In the genomic region with DNA sequence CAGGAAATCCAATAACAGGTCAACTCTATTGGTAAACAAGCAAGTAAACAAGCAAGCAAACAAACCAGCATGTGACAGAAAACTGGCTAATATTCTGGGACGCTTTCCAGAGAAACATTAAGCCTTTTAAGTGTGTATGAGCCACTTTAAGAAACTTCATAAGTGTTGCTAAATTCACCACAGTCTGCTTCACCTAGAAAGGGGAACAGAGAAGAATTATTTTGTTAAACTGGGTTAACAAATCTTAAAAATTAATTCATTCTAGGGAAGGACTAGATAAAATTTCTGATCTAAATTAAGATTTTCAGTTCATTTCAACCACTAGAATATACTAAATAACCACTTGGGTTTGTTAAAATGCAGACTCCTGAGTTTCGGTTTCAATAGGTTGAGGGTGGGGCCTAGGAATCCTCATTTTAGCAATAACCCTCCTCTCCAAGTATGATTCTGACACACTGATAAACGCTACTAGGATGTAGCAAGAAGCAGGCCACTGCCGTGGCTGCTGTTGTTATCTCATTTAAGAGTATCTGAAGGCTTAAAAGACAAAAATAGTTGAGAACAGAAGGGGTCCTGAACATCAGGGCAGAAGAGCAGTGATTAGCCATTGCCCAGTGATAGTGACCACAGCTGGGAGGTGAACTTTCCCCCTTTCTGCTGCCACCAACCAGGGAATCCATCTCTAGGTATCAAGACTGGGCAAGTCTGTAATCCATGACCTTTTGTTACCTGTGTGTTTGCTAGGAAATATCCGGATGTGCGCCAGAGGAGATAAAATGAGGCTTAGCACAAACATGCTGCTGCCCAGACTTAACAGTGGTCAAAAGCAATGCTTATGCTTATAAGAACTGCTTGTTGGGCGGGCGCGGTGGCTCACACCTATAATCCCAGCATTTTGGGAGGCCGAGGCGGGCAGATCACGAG, we compare ENCODE assay signal across 14 cellular contexts. TPM values are rescaled to one million over a fixed set of nuclear protein-coding genes. Genes with fewer than 3 reads are reported as not detected.
A peak's percentile ranks its signal among the peaks of the same experiment; 100 is the strongest.
DNase-seq lines count a peak whose midpoint lies in the region; ATAC-seq and TF ChIP-seq lines count a peak whose summit lies in the region.
"Had no signal": no experiment of that assay in that cellular context is flagged by ENCODE, and none has a peak within 500 bp of the region (broad histone marks: within the 10 kb centered on the region; RNA-seq: fewer than 3 reads in every experiment).

No MANE protein-coding gene starts in this region.

- H3K9ac ChIP-seq in liver (ENCODE audit: low read depth in 1 of 2, low read length in 2 of 2): no peak overlapping the region

- TF ChIP-seq CTCF in GM20000 (IDR thresholded peaks at IDR 0.05; ENCODE audit: extremely low read depth, missing control alignments) (no peak), liver (IDR thresholded peaks at IDR 0.05; ENCODE audit: low read depth, low read length, missing input control) (no peak), ovary (IDR thresholded peaks at IDR 0.05) (no peak)

- peaks cover 50% of the 10 kb centered on the region for H3K4me1 Mint-ChIP-seq in T-helper 1 cell treated with Interleukin-12 subunit alpha and Interleukin-12 subunit beta and Interleukin-4 antibody, amounts not matched to agents 30 μg/mL and 1 μg/mL, for 36 hours (ENCODE audit: low read depth)

- TF ChIP-seq RAD21 in liver (IDR thresholded peaks at IDR 0.05): peak in 1 of 2 donors; percentile 32

- H3K27ac ChIP-seq in liver (ENCODE audit: low read depth in 1 of 2, low read length in 2 of 2) (peak overlapping the region; percentile 39 to 67), ovary (no peak overlapping the region)

- peak overlapping the region; percentile 65 for H3K27ac Mint-ChIP-seq in T-helper 1 cell treated with Interleukin-12 subunit alpha and Interleukin-12 subunit beta and Interleukin-4 antibody, amounts not matched to agents 30 μg/mL and 1 μg/mL, for 36 hours

- TF ChIP-seq POLR2A in ovary (IDR thresholded peaks at IDR 0.05): no peak

- H3K9me3 ChIP-seq in liver (ENCODE audit: control insufficient read depth in 4 of 4, low read length in 3 of 4) (no peaks in the 10 kb centered on the region), ovary (no peaks in the 10 kb centered on the region)

- H3K4me3 Mint-ChIP-seq in T-helper 1 cell treated with Interleukin-12 subunit alpha and Interleukin-12 subunit beta and Interleukin-4 antibody, amounts not matched to agents 30 μg/mL and 1 μg/mL, for 36 hours: peak overlapping the region; percentile 12

- H3K9me3 Mint-ChIP-seq in T-helper 1 cell treated with Interleukin-12 subunit alpha and Interleukin-12 subunit beta and Interleukin-4 antibody, amounts not matched to agents 30 μg/mL and 1 μg/mL, for 36 hours: no peaks in the 10 kb centered on the region

- ATAC-seq in HG03025 (IDR thresholded peaks at IDR 0.05; ENCODE audit: low FRiP score, unreplicated experiment): no peak

- H3K36me3 ChIP-seq in liver (ENCODE audit: control insufficient read depth in 4 of 4, insufficient read depth in 3 of 4, low read depth in 1 of 4, low read length in 3 of 4): peaks cover 1 to 12% (median 4%) of the 10 kb centered on the region in 4 donors
- H3K36me3 ChIP-seq in ovary: no peaks in the 10 kb centered on the region

- H3K4me3 ChIP-seq in liver (ENCODE audit: low read depth in 1 of 3, low read length in 3 of 3): no peak overlapping the region
- H3K4me3 ChIP-seq in ovary: no peak overlapping the region
- H3K4me3 ChIP-seq: smooth muscle cell had no signal

- TF ChIP-seq EP300 in ovary (IDR thresholded peaks at IDR 0.05): no peak

- H3K27me3 ChIP-seq in liver (ENCODE audit: control insufficient read depth in 4 of 4, insufficient read depth in 4 of 4, low read length in 3 of 4) (no peaks in the 10 kb centered on the region), ovary (no peaks in the 10 kb centered on the region)

- H3K36me3 Mint-ChIP-seq in T-helper 1 cell treated with Interleukin-12 subunit alpha and Interleukin-12 subunit beta and Interleukin-4 antibody, amounts not matched to agents 30 μg/mL and 1 μg/mL, for 36 hours (ENCODE audit: low read depth): peaks cover 9% of the 10 kb centered on the region

- intact Hi-C loops in ovary (cut with DNase I): no loop called here

- DNase-seq in SKM-1 treated with dmso at 0.1 percent for 144 hours (lab: John Stamatoyannopoulos, UW; ENCODE audit: unreplicated experiment): peak; percentile 21
- no peak for DNase-seq in SKM-1 (lab: John Stamatoyannopoulos, UW; ENCODE audit: unreplicated experiment)
- DNase-seq in GM20000 (ENCODE audit: low spot score): peak; percentile 28
- DNase-seq in ovary: no peak
- DNase-seq in NCI-H1417 treated with DMSO at 0.1 percent for 48 hours (lab: John Stamatoyannopoulos, UW): no peak
- DNase-seq: glutamatergic neuron, HCEC 1CT, left ventricle myocardium superior, NCI-H2171, trophoblast cell had no signal

- no peaks in the 10 kb centered on the region for H3K27me3 Mint-ChIP-seq in T-helper 1 cell treated with Interleukin-12 subunit alpha and Interleukin-12 subunit beta and Interleukin-4 antibody, amounts not matched to agents 30 μg/mL and 1 μg/mL, for 36 hours (ENCODE audit: low read depth)

- H3K4me1 ChIP-seq in liver (ENCODE audit: control insufficient read depth in 4 of 4, insufficient read depth in 4 of 4, low read length in 3 of 4) (peaks cover 12 to 65% (median 46%) of the 10 kb centered on the region in 4 donors), ovary (ENCODE audit: insufficient read depth) (no peaks in the 10 kb centered on the region)

- 38% methylated on average over 12 of the region's 12 CpGs for WGBS in liver
- 85 to 91% (median 88%) methylated on average over 12 of the region's 12 CpGs for WGBS in ovary, 3 donors

TF ChIP-seq in liver, 16 proteins besides CTCF, POLR2A, EP300 and RAD21 (continues in another document):
- peak in 1 of 2 donors; percentile 53 for TF ChIP-seq JUND (IDR thresholded peaks at IDR 0.05)
- peak; percentile 80 for TF ChIP-seq SP1 (IDR thresholded peaks at IDR 0.05)
- no peak for TF ChIP-seq TAF1 (conservative IDR thresholded peaks at IDR 0.05)
- no peak for TF ChIP-seq FOXA1 (IDR thresholded peaks at IDR 0.05)
- TF ChIP-seq, protein P1, sequence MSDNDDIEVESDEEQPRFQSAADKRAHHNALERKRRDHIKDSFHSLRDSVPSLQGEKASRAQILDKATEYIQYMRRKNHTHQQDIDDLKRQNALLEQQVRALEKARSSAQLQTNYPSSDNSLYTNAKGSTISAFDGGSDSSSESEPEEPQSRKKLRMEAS (IDR thresholded peaks at IDR 0.05): peak; percentile 64
- TF ChIP-seq, protein P2, sequence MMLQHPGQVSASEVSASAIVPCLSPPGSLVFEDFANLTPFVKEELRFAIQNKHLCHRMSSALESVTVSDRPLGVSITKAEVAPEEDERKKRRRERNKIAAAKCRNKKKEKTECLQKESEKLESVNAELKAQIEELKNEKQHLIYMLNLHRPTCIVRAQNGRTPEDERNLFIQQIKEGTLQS (IDR thresholded peaks at IDR 0.05): peak; percentile 38
- peak; percentile 24 for TF ChIP-seq FOXA2 (IDR thresholded peaks at IDR 0.05)
- TF ChIP-seq GABPA (IDR thresholded peaks at IDR 0.05 in 1 of 2, conservative IDR thresholded peaks at IDR 0.05 in 1 of 2): no peak
- peak; percentile 73 to 75 for TF ChIP-seq HNF4A (conservative IDR thresholded peaks at IDR 0.05)
- peak; percentile 33 for TF ChIP-seq NR2F2 (IDR thresholded peaks at IDR 0.05)
- peak; percentile 76 for TF ChIP-seq YY1 (IDR thresholded peaks at IDR 0.05)
- peak; percentile 90 to 91 for TF ChIP-seq RXRA (IDR thresholded peaks at IDR 0.05)
- TF ChIP-seq, protein P3, sequence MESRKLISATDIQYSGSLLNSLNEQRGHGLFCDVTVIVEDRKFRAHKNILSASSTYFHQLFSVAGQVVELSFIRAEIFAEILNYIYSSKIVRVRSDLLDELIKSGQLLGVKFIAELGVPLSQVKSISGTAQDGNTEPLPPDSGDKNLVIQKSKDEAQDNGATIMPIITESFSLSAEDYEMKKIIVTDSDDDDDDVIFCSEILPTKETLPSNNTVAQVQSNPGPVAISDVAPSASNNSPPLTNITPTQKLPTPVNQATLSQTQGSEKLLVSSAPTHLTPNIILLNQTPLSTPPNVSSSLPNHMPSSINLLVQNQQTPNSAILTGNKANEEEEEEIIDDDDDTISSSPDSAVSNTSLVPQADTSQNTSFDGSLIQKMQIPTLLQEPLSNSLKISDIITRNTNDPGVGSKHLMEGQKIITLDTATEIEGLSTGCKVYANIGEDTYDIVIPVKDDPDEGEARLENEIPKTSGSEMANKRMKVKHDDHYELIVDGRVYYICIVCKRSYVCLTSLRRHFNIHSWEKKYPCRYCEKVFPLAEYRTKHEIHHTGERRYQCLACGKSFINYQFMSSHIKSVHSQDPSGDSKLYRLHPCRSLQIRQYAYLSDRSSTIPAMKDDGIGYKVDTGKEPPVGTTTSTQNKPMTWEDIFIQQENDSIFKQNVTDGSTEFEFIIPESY (IDR thresholded peaks at IDR 0.05): no peak

RNA-seq across cellular contexts. Expression of gene CREG1, which starts 11.2 kb away (rescaled TPM):
- 100 to 1,000 TPM in 1 of 2 donors, 10 to 100 TPM in 1; 91.3 to 100 TPM for total RNA-seq in liver
- 100 to 1,000 TPM in 1 of 2 donors, 10 to 100 TPM in 1; 86.8 to 123 TPM for polyA plus RNA-seq in liver
- total RNA-seq in ovary: 100 to 1,000 TPM in 3 of 7 donors, 10 to 100 TPM in 4; 82.2 to 151 (median 96.8) TPM
- 100 to 1,000 TPM in 1 of 2 donors, 10 to 100 TPM in 1; 94.1 to 203 TPM for polyA plus RNA-seq in ovary

RNA-seq across cellular contexts. Expression of gene CD247, which starts 24.0 kb away (rescaled TPM):
- total RNA-seq in liver (1 to 10 TPM; 2.1 to 2.2 TPM), ovary (1 to 10 TPM in 2 of 7 donors, under 1 TPM in 5; 0.32 to 1.6 (median 0.43) TPM)
- polyA plus RNA-seq in liver (1 to 10 TPM in 1 of 2 donors, under 1 TPM in 1; 0.61 to 1.2 TPM), ovary (1 to 10 TPM in 1 of 2 donors, under 1 TPM in 1; 0.64 to 3.3 TPM)
- polyA plus RNA-seq: smooth muscle cell had no signal

Comparison
In these comparisons a context has a peak if more than half of its experiments do, and no peak if none do; other contexts are left out.
1. DNase-seq: peak in SKM-1 treated with dmso at 0.1 percent for 144 hours (single experiment) and GM20000 (single experiment); none in SKM-1 (single experiment), ovary (0 of 5) and NCI-H1417 treated with DMSO at 0.1 percent for 48 hours (single experiment).
2. H3K27ac ChIP-seq: peak in liver (2 of 2); none in ovary (0 of 2).